Comparison of ENCODE assay signal across 8 cellular contexts in genomic region chr20:36491901-36492617, GRCh38. TPM values are rescaled to one million over a fixed set of nuclear protein-coding genes. Genes with fewer than 3 reads are reported as not detected.
A peak's percentile ranks its signal among the peaks of the same experiment; 100 is the strongest.
DNase-seq lines count a peak whose midpoint lies in the region; ATAC-seq lines count a peak whose summit lies in the region.

No MANE protein-coding gene starts in this region.

- peak overlapping the region; percentile 31 for H3K4me3 Mint-ChIP-seq in activated CD4-positive, alpha-beta T cell treated with anti-CD3 and anti-CD28 coated beads for 36 hours
- no peak overlapping the region for H3K4me3 Mint-ChIP-seq in dendritic cell treated with granulocyte-macrophage colony-stimulating factor and Interleukin-4, amounts not matched to agents 40 ng/mL and 50 ng/mL, for 4 days

- no peaks in the 10 kb centered on the region for H3K9me3 Mint-ChIP-seq in activated CD4-positive, alpha-beta T cell treated with anti-CD3 and anti-CD28 coated beads for 36 hours (ENCODE audit: low read depth)
- H3K9me3 Mint-ChIP-seq in dendritic cell treated with granulocyte-macrophage colony-stimulating factor and Interleukin-4, amounts not matched to agents 40 ng/mL and 50 ng/mL, for 4 days = no peaks in the 10 kb centered on the region

- peaks cover 29% of the 10 kb centered on the region for H3K4me1 Mint-ChIP-seq in activated CD4-positive, alpha-beta T cell treated with anti-CD3 and anti-CD28 coated beads for 36 hours
- peaks cover 32% of the 10 kb centered on the region for H3K4me1 Mint-ChIP-seq in dendritic cell treated with granulocyte-macrophage colony-stimulating factor and Interleukin-4, amounts not matched to agents 40 ng/mL and 50 ng/mL, for 4 days (ENCODE audit: low read depth)

- peak; percentile 76 for DNase-seq in activated CD4-positive, alpha-beta T cell treated with anti-CD3 and anti-CD28 coated beads for 36 hours
- DNase-seq in sciatic nerve (ENCODE audit: low spot score) (no peak), anterior cingulate cortex (lab: John Stamatoyannopoulos, UW) (no peak), medulla oblongata (ENCODE audit: extremely low spot score) (no peak), NCI-H2029 (lab: John Stamatoyannopoulos, UW) (no peak), LoVo (ENCODE audit: low spot score) (no peak)

- intact Hi-C loops in activated CD4-positive, alpha-beta T cell treated with anti-CD3 and anti-CD28 coated beads for 36 hours (cut with DNase I, micrococcal nuclease) = loop anchor here in 1 of 2 experiments (1.0 kb wide), 1 partner anchor 31 kb away; no protein-coding TSS in a partner anchor
- intact Hi-C loops in dendritic cell treated with granulocyte-macrophage colony-stimulating factor and Interleukin-4, amounts not matched to agents 40 ng/mL and 50 ng/mL, for 4 days (cut with micrococcal nuclease) = no loop called here
- intact Hi-C loops in sciatic nerve (cut with DNase I) = no loop called here

- CTCF ChIA-PET in activated CD4-positive, alpha-beta T cell treated with anti-CD3 and anti-CD28 coated beads for 36 hours (lab: Charles Lee) = interaction anchor here (0.6 to 1.7 kb wide), 10 partner anchors 9 to 417 kb away, joined by 3 to 8 read pairs (median 6); no protein-coding TSS in a partner anchor

- peak; percentile 38 for ATAC-seq in HG03442 (IDR thresholded peaks at IDR 0.05; ENCODE audit: unreplicated experiment)
- peak; percentile 91 for ATAC-seq in activated CD4-positive, alpha-beta T cell treated with anti-CD3 and anti-CD28 coated beads for 36 hours
- ATAC-seq in sciatic nerve = peak; percentile 9

- H3K27me3 Mint-ChIP-seq in activated CD4-positive, alpha-beta T cell treated with anti-CD3 and anti-CD28 coated beads for 36 hours = no peaks in the 10 kb centered on the region
- H3K27me3 Mint-ChIP-seq in dendritic cell treated with granulocyte-macrophage colony-stimulating factor and Interleukin-4, amounts not matched to agents 40 ng/mL and 50 ng/mL, for 4 days = no peaks in the 10 kb centered on the region

- POLR2A ChIA-PET in activated CD4-positive, alpha-beta T cell treated with anti-CD3 and anti-CD28 coated beads for 36 hours (lab: Charles Lee) = interaction anchor here (0.5 to 1.2 kb wide), 3 partner anchors 9 to 103 kb away, joined by 3 to 6 read pairs (median 5); no protein-coding TSS in a partner anchor

- peaks cover 2% of the 10 kb centered on the region for H3K36me3 Mint-ChIP-seq in activated CD4-positive, alpha-beta T cell treated with anti-CD3 and anti-CD28 coated beads for 36 hours (ENCODE audit: low read depth)
- peaks cover 31% of the 10 kb centered on the region for H3K36me3 Mint-ChIP-seq in dendritic cell treated with granulocyte-macrophage colony-stimulating factor and Interleukin-4, amounts not matched to agents 40 ng/mL and 50 ng/mL, for 4 days (ENCODE audit: low read depth)

- peak overlapping the region; percentile 80 for H3K27ac Mint-ChIP-seq in activated CD4-positive, alpha-beta T cell treated with anti-CD3 and anti-CD28 coated beads for 36 hours
- peak overlapping the region; percentile 8 for H3K27ac Mint-ChIP-seq in dendritic cell treated with granulocyte-macrophage colony-stimulating factor and Interleukin-4, amounts not matched to agents 40 ng/mL and 50 ng/mL, for 4 days

RNA-seq across cellular contexts. Expression of gene MYL9, which starts 49.3 kb away (rescaled TPM):
- total RNA-seq in activated CD4-positive, alpha-beta T cell treated with anti-CD3 and anti-CD28 coated beads for 36 hours = under 1 TPM; 0.60 to 0.66 TPM
- 709 TPM for total RNA-seq in sciatic nerve

Comparison
In these comparisons a context has a peak if more than half of its experiments do, and no peak if none do; other contexts are left out.
1. ATAC-seq: peak in every context shown above with its lines; median percentile 91 in activated CD4-positive, alpha-beta T cell treated with anti-CD3 and anti-CD28 coated beads for 36 hours; 38 in HG03442; 9 in sciatic nerve.
2. RNA of gene MYL9, which starts 49.3 kb away (total RNA-seq): 709 TPM in sciatic nerve (single experiment); 0.60 to 0.66 TPM in activated CD4-positive, alpha-beta T cell treated with anti-CD3 and anti-CD28 coated beads for 36 hours; every median in the first group is over 100 times any median in the second.